8 cellular contexts compared by ENCODE assay signal in the genomic region with DNA sequence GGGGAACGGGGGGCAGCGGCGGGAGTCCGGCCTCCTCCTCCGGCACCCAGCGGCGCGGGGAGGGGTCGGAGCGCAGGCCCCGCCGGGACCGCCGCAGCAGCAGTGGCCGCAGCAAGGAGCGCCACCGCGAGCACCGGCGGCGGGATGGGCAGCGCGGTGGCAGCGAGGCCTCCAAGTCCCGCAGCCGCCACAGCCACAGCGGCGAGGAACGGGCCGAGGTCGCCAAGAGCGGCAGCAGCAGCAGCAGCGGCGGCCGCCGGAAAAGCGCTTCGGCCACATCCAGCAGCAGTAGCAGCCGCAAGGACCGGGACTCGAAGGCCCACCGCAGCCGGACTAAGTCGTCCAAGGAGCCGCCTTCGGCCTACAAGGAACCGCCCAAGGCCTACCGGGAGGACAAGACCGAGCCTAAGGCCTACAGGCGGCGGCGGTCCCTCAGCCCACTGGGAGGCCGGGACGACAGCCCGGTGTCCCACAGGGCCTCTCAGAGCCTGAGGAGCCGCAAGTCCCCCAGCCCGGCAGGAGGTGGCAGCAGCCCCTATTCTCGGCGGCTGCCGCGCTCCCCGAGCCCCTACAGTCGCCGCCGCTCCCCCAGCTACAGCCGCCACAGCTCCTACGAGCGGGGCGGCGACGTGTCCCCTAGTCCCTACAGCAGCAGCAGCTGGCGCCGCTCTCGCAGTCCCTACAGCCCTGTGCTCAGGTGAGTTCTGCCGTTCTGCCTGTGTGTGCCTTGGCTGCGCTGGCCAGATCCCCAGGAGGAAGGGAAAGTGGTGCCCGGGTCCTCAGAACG. TPM values are rescaled to one million over a fixed set of nuclear protein-coding genes. Genes with fewer than 3 reads are reported as not detected.
DNase-seq lines count a peak whose midpoint lies in the region; ATAC-seq and TF ChIP-seq lines count a peak whose summit lies in the region.

No MANE protein-coding gene starts in this region.

- peak overlapping the region; percentile 73 to 82 for H3K4me3 ChIP-seq in CD4-positive, alpha-beta memory T cell (ENCODE audit: low read length in 2 of 2)
- H3K4me3 ChIP-seq in osteoblast (ENCODE audit: insufficient read depth, low read length): peak overlapping the region; percentile 96
- peak overlapping the region; percentile 93 for H3K4me3 ChIP-seq in thoracic aorta

- CTCF ChIA-PET in CD4-positive, alpha-beta memory T cell (lab: Charles Lee; ENCODE audit: partially characterized antibody): interaction anchor here (0.6 to 4.0 kb wide), 13 partner anchors 13 to 370 kb away, joined by 3 to 44 read pairs (median 3); no protein-coding TSS in a partner anchor

- peak; percentile 27 for ATAC-seq in GM19395 (IDR thresholded peaks at IDR 0.05; ENCODE audit: unreplicated experiment)
- ATAC-seq in HG03571 (IDR thresholded peaks at IDR 0.05; ENCODE audit: unreplicated experiment): peak; percentile 23
- no peak for ATAC-seq in thoracic aorta (ENCODE audit: insufficient number of reproducible peaks, low FRiP score, low read depth)

- no peaks in the 10 kb centered on the region for H3K36me3 ChIP-seq in CD4-positive, alpha-beta memory T cell (ENCODE audit: insufficient read depth, low read length)
- H3K36me3 ChIP-seq in osteoblast (ENCODE audit: insufficient read depth, low read length): no peaks in the 10 kb centered on the region
- no peaks in the 10 kb centered on the region for H3K36me3 ChIP-seq in thoracic aorta

- H3K27ac ChIP-seq in CD4-positive, alpha-beta memory T cell (ENCODE audit: low read depth, low read length): peak overlapping the region; percentile 94
- peak overlapping the region; percentile 97 for H3K27ac ChIP-seq in osteoblast (ENCODE audit: low read depth, low read length)
- peak overlapping the region; percentile 98 to 99 for H3K27ac ChIP-seq in thoracic aorta

- peaks cover 5 to 29% of the 10 kb centered on the region in 2 donors for H3K36me3 Mint-ChIP-seq in CD4-positive, alpha-beta memory T cell

- H4K20me1 ChIP-seq in osteoblast (ENCODE audit: insufficient read depth, low read length): peaks cover 51% of the 10 kb centered on the region

- H3K4me1 ChIP-seq in CD4-positive, alpha-beta memory T cell (ENCODE audit: insufficient read depth, low read length): peaks cover 53% of the 10 kb centered on the region
- H3K4me1 ChIP-seq in osteoblast (ENCODE audit: insufficient read depth, low read length) (peaks cover 8% of the 10 kb centered on the region), thoracic aorta (ENCODE audit: control insufficient read depth in 1 of 2, low read depth in 2 of 2) (peaks cover 26 to 43% of the 10 kb centered on the region in 2 donors)

- intact Hi-C loops in CD4-positive, alpha-beta memory T cell (cut with micrococcal nuclease): loop anchor here (1.0 to 10.0 kb wide), 6 partner anchors 35 to 1044 kb away; partner anchors contain the start of gene VPS41

- peaks cover 38 to 68% (median 49%) of the 10 kb centered on the region in 4 donors for H3K4me1 Mint-ChIP-seq in CD4-positive, alpha-beta memory T cell

- peaks cover 63% of the 10 kb centered on the region for H3K79me2 ChIP-seq in osteoblast (ENCODE audit: insufficient read depth, low read length)

- H3K27ac Mint-ChIP-seq in CD4-positive, alpha-beta memory T cell: peak overlapping the region; percentile 92 to 96 (median 94)

- H3K27me3 Mint-ChIP-seq in CD4-positive, alpha-beta memory T cell: peaks cover 0 to 5% of the 10 kb centered on the region in 2 donors

- peak overlapping the region; percentile 83 for H3K4me2 ChIP-seq in osteoblast (ENCODE audit: insufficient read depth, low read length)

- H2AFZ ChIP-seq in osteoblast (ENCODE audit: low read length): no peak overlapping the region

- H3K4me3 Mint-ChIP-seq in CD4-positive, alpha-beta memory T cell: peak overlapping the region; percentile 92 to 98 (median 96)

- DNase-seq in CD4-positive, alpha-beta memory T cell: peak; percentile 63 to 71 (median 70)
- DNase-seq in SHP77 (lab: John Stamatoyannopoulos, UW) (peak; percentile 44 to 74), germinal center (ENCODE audit: low spot score) (peak; percentile 78), osteoblast (ENCODE audit: insufficient read length, low spot score, missing footprints) (peak; percentile 78), thoracic aorta (ENCODE audit: low spot score) (no peak)
- DNase-seq in activated naive CD4-positive, alpha-beta T cell treated with Interleukin-2 at 50 U/mL for 16 hours: peak; percentile 70

- POLR2A ChIA-PET in CD4-positive, alpha-beta memory T cell (lab: Charles Lee; ENCODE audit: partially characterized antibody): interaction anchor here (0.6 to 6.8 kb wide), 21 partner anchors 9 to 362 kb away, joined by 3 to 54 read pairs (median 5); partner anchors contain the start of genes MPLKIP, RALA and SUGCT

- TF ChIP-seq CTCF in osteoblast (IDR thresholded peaks at IDR 0.05; ENCODE audit: extremely low read depth, low read depth, low read length) (no peak), thoracic aorta (IDR thresholded peaks at IDR 0.05) (peak; percentile 29)

- no peaks in the 10 kb centered on the region for H3K9me3 ChIP-seq in CD4-positive, alpha-beta memory T cell (ENCODE audit: control insufficient read depth in 1 of 2, low read length in 2 of 2)
- H3K9me3 ChIP-seq in osteoblast (ENCODE audit: low read depth, low read length): no peaks in the 10 kb centered on the region
- H3K9me3 ChIP-seq in thoracic aorta: no peaks in the 10 kb centered on the region

- peaks cover 0 to 6% (median 0%) of the 10 kb centered on the region in 8 donors for H3K9me3 Mint-ChIP-seq in CD4-positive, alpha-beta memory T cell

- H3K27me3 ChIP-seq in CD4-positive, alpha-beta memory T cell (ENCODE audit: insufficient read depth, low read length): no peaks in the 10 kb centered on the region
- H3K27me3 ChIP-seq in osteoblast (ENCODE audit: insufficient read depth, low read length) (no peaks in the 10 kb centered on the region), thoracic aorta (replicated peaks; ENCODE audit: insufficient read depth) (no peaks in the 10 kb centered on the region)

RNA-seq across cellular contexts. Expression of gene CDK13, which starts 1.3 kb away (rescaled TPM):
- 100 to 1,000 TPM in 1 of 2 experiments, 10 to 100 TPM in 1; 95.0 to 101 TPM for total RNA-seq in CD4-positive, alpha-beta memory T cell
- 10 to 100 TPM; 19.5 to 47.6 TPM for polyA plus RNA-seq in CD4-positive, alpha-beta memory T cell
- total RNA-seq in osteoblast (97.2 and 109 TPM in 2 replicates), thoracic aorta (100 to 1,000 TPM in 1 of 2 donors, 10 to 100 TPM in 1; 61.3 to 107 TPM)
